ENCODE assay signal across 8 cellular contexts in genomic region chr19:46428278-46429141, GRCh38. TPM values are rescaled to one million over a fixed set of nuclear protein-coding genes. Genes with fewer than 3 reads are reported as not detected.
DNase-seq lines count a peak whose midpoint lies in the region; ATAC-seq and TF ChIP-seq lines count a peak whose summit lies in the region.

PNMA8C (minus strand) TSS chr19:46428936; CDS start chr19:46428359, 577 bp downstream.

- H2AFZ ChIP-seq in GM23248 (no peak within 1 kb of the TSS), trophoblast cell (ENCODE audit: insufficient read depth, low read length, poor library complexity) (no peak within 1 kb of the TSS)

- H3K9me3 Mint-ChIP-seq in activated naive CD8-positive, alpha-beta T cell treated with anti-CD3 and anti-CD28 coated beads for 36 hours = no peaks in the 10 kb centered on the region

- H3K4ac ChIP-seq in trophoblast cell (ENCODE audit: low read depth, low read length) = no peak within 1 kb of the TSS

- peaks cover 11% of the 10 kb centered on the region; the same call in 1 of the 2 replicates for H3K4me1 ChIP-seq in GM23248 (ENCODE audit: insufficient read depth)
- H3K4me1 ChIP-seq in heart right ventricle = peaks cover 3 to 22% (median 12%) of the 10 kb centered on the region in 9 donors
- H3K4me1 ChIP-seq in trophoblast cell (ENCODE audit: control insufficient read depth in 1 of 2, insufficient read depth in 2 of 2, low read length in 2 of 2) = peaks cover 0 to 6% of the 10 kb centered on the region in 2 experiments

- H3K27me3 ChIP-seq in GM23248 (replicated peaks; ENCODE audit: insufficient read depth) (no peaks in the 10 kb centered on the region; the same call in none of the 2 replicates), heart right ventricle (peaks cover 0 to 58% (median 23%) of the 10 kb centered on the region in 7 donors), trophoblast cell (ENCODE audit: insufficient read depth, low read length) (no peaks in the 10 kb centered on the region)

- H4K12ac ChIP-seq in trophoblast cell (ENCODE audit: low read depth, low read length) = no peak within 1 kb of the TSS

- no peaks in the 10 kb centered on the region for H3K36me3 Mint-ChIP-seq in activated naive CD8-positive, alpha-beta T cell treated with anti-CD3 and anti-CD28 coated beads for 36 hours

- H3K79me1 ChIP-seq in trophoblast cell (ENCODE audit: low read length) = peaks cover 2% of the 10 kb centered on the region

- H3K4me3 ChIP-seq in GM23248 (peak within 1 kb of the TSS; percentile 40; the same call in 1 of the 2 replicates), heart right ventricle (peak within 1 kb of the TSS in 8 of 10 donors; percentile 1 to 31 (median 25)), trophoblast cell (ENCODE audit: low read depth, low read length) (no peak within 1 kb of the TSS)

- H3K9me3 ChIP-seq in GM23248 (ENCODE audit: low read depth) (no peaks in the 10 kb centered on the region), heart right ventricle (no peaks in the 10 kb centered on the region), trophoblast cell (ENCODE audit: insufficient read depth, low read depth, low read length) (peaks cover 2% of the 10 kb centered on the region)

- peak; percentile 78 for DNase-seq in GM23248
- DNase-seq in RPMI7951 (ENCODE audit: low read depth) = peak; percentile 50
- DNase-seq in activated naive CD8-positive, alpha-beta T cell treated with anti-CD3 and anti-CD28 coated beads for 36 hours = peak; percentile 66
- DNase-seq in heart right ventricle = peak; percentile 61 to 80
- peak in 1 of 2 donors; percentile 11 for DNase-seq in trophoblast cell
- no peak for DNase-seq in GF-D8 (lab: John Stamatoyannopoulos, UW)
- DNase-seq in KG1 (lab: John Stamatoyannopoulos, UW) = no peak

- no peak within 1 kb of the TSS for H3K9ac ChIP-seq in GM23248
- H3K9ac ChIP-seq in trophoblast cell (ENCODE audit: low read length) = no peak within 1 kb of the TSS

- H2BK5ac ChIP-seq in trophoblast cell (ENCODE audit: low read depth, low read length, poor library complexity) = no peak within 1 kb of the TSS

- peak; percentile 65 to 86 (median 78) for ATAC-seq in heart right ventricle
- no peak for ATAC-seq in HG03139 (IDR thresholded peaks at IDR 0.05; ENCODE audit: unreplicated experiment)

- peaks cover 28% of the 10 kb centered on the region for H3K4me1 Mint-ChIP-seq in activated naive CD8-positive, alpha-beta T cell treated with anti-CD3 and anti-CD28 coated beads for 36 hours

- no peak for TF ChIP-seq CTCF in heart right ventricle (IDR thresholded peaks at IDR 0.05)

- no peak within 1 kb of the TSS for H2BK120ac ChIP-seq in trophoblast cell (ENCODE audit: insufficient read depth, low read length, poor library complexity)

- H3K9me2 ChIP-seq in GM23248 (ENCODE audit: insufficient read depth) = no peaks in the 10 kb centered on the region

- in situ Hi-C loops in GM23248 (cut with MboI) = no loop called here

- no peaks in the 10 kb centered on the region for H3K79me2 ChIP-seq in GM23248 (ENCODE audit: insufficient read depth)
- no peaks in the 10 kb centered on the region for H3K79me2 ChIP-seq in trophoblast cell (ENCODE audit: control insufficient read depth, insufficient read depth, low read length, poor library complexity)

- peak within 1 kb of the TSS; percentile 31 for H3K27ac Mint-ChIP-seq in activated naive CD8-positive, alpha-beta T cell treated with anti-CD3 and anti-CD28 coated beads for 36 hours

- intact Hi-C loops in heart right ventricle (cut with DNase I) = no loop called here

- H3K27ac ChIP-seq in GM23248 (no peak within 1 kb of the TSS), heart right ventricle (no peak within 1 kb of the TSS), trophoblast cell (ENCODE audit: low read depth, low read length) (no peak within 1 kb of the TSS)

- H3K4me2 ChIP-seq in GM23248 (ENCODE audit: unreplicated experiment) (peak within 1 kb of the TSS; percentile 52), trophoblast cell (ENCODE audit: low read length) (peak within 1 kb of the TSS; percentile 34)

- H2AK5ac ChIP-seq in trophoblast cell (ENCODE audit: low read length) = no peak within 1 kb of the TSS

- H3K14ac ChIP-seq in trophoblast cell (ENCODE audit: low read length) = no peak within 1 kb of the TSS

- no peak within 1 kb of the TSS for H3K18ac ChIP-seq in trophoblast cell (ENCODE audit: low read length)

- 25 to 33% methylated on average over 44 to 46 of the region's 50 CpGs for WGBS in GM23248 (ENCODE audit: low coverage in 1 of 2, low lambda C conversion rate in 2 of 2, missing lambda C conversion rate in 2 of 2), 2 experiments
- 22 to 25% methylated on average over 50 of the region's 50 CpGs for WGBS in heart right ventricle, 2 donors
- WGBS in trophoblast cell (ENCODE audit: extremely low coverage, insufficient coverage, insufficient read length) = no CpG with 5 or more reads among the region's 50 CpGs

- H4K20me1 ChIP-seq in GM23248 (ENCODE audit: insufficient read depth) = no peaks in the 10 kb centered on the region

- H3F3A ChIP-seq in GM23248 (ENCODE audit: insufficient read depth) = no peaks in the 10 kb centered on the region

- no peak within 1 kb of the TSS for H4K91ac ChIP-seq in trophoblast cell (ENCODE audit: low read depth, low read length)

- no peak within 1 kb of the TSS for H3K23ac ChIP-seq in trophoblast cell (ENCODE audit: low read length)

- H3K36me3 ChIP-seq in GM23248 (ENCODE audit: low read depth) = no peaks in the 10 kb centered on the region
- H3K36me3 ChIP-seq in heart right ventricle = no peaks in the 10 kb centered on the region
- no peaks in the 10 kb centered on the region for H3K36me3 ChIP-seq in trophoblast cell (ENCODE audit: control insufficient read depth in 1 of 2, insufficient read depth in 2 of 2, low read length in 2 of 2)

- H4K8ac ChIP-seq in trophoblast cell (ENCODE audit: low read depth, low read length) = no peak within 1 kb of the TSS

- peaks cover 92% of the 10 kb centered on the region for H3K27me3 Mint-ChIP-seq in activated naive CD8-positive, alpha-beta T cell treated with anti-CD3 and anti-CD28 coated beads for 36 hours

- H2BK12ac ChIP-seq in trophoblast cell (ENCODE audit: low read length) = no peak within 1 kb of the TSS

- H3K4me3 Mint-ChIP-seq in activated naive CD8-positive, alpha-beta T cell treated with anti-CD3 and anti-CD28 coated beads for 36 hours = peak within 1 kb of the TSS; percentile 61

RNA-seq across cellular contexts. Expression of gene PNMA8C, which starts in this region (rescaled TPM):
- total RNA-seq in GM23248 (2014; rRNA removed; shearing (Covaris generic)) = not detected in 2 replicates
- not detected in 2 replicates for polyA plus RNA-seq in GM23248 (2016; fragmentation: Nextera tagmentation; extraction: Ambion mirVana)
- total RNA-seq in RPMI7951 (2014; rRNA removed; shearing (Covaris generic)) = not detected in 2 replicates
- total RNA-seq in activated naive CD8-positive, alpha-beta T cell treated with anti-CD3 and anti-CD28 coated beads for 36 hours = not detected
- total RNA-seq in heart right ventricle = under 1 TPM in 5 of 10 donors, not detected in 5; 0.07 to 0.13 (median 0.08) TPM
- under 1 TPM; 0.01 to 0.07 TPM for polyA plus RNA-seq in heart right ventricle
- 0.01 TPM in 1 of 2 replicates, not detected in the other for polyA plus RNA-seq in trophoblast cell (2013)

Comparison
In these comparisons a context has a peak if more than half of its experiments do, and no peak if none do; other contexts are left out.
1. Peak in DNase-seq, H3K4me3 ChIP-seq and H3K4me2 ChIP-seq in GM23248; RNA of the gene not detected or under 1 TPM.
2. Peak in DNase-seq in RPMI7951; RNA of the gene not detected or under 1 TPM.
3. Peak in DNase-seq in activated naive CD8-positive, alpha-beta T cell treated with anti-CD3 and anti-CD28 coated beads for 36 hours; RNA of the gene not detected or under 1 TPM.
4. Peak in DNase-seq, ATAC-seq and H3K4me3 ChIP-seq in heart right ventricle; RNA of the gene not detected or under 1 TPM.